1 cellular context compared by ENCODE assay signal in genomic region chr6:96051555-96051954, GRCh38.
TF ChIP-seq lines count a peak whose summit lies in the region.

No MANE protein-coding gene starts in this region.

TF ChIP-seq in SK-N-SH treated with all-trans-retinoic acid at 6 μM for 48 hours, 23 proteins besides CTCF, POLR2A, EP300 and RAD21 (continued from another document):
- TF ChIP-seq POU6F1 (CRISPR knock-in tag; IDR thresholded peaks at IDR 0.05; ENCODE audit: borderline replicate concordance, low read depth) (no peak), SNAI2 (CRISPR knock-in tag; IDR thresholded peaks at IDR 0.05) (no peak), ISL1 (CRISPR knock-in tag; IDR thresholded peaks at IDR 0.05) (no peak), GLIS3 (CRISPR knock-in tag; IDR thresholded peaks at IDR 0.05) (no peak), OSR1 (CRISPR knock-in tag; IDR thresholded peaks at IDR 0.05) (no peak), ZFP3 (CRISPR knock-in tag; IDR thresholded peaks at IDR 0.05) (no peak), ZNF70 (CRISPR knock-in tag; IDR thresholded peaks at IDR 0.05) (no peak), ZNF565 (CRISPR knock-in tag; conservative IDR thresholded peaks at IDR 0.05; ENCODE audit: low read depth) (no peak), ZC3H10 (CRISPR knock-in tag; IDR thresholded peaks at IDR 0.05) (no peak)
- TF ChIP-seq, protein P1, sequence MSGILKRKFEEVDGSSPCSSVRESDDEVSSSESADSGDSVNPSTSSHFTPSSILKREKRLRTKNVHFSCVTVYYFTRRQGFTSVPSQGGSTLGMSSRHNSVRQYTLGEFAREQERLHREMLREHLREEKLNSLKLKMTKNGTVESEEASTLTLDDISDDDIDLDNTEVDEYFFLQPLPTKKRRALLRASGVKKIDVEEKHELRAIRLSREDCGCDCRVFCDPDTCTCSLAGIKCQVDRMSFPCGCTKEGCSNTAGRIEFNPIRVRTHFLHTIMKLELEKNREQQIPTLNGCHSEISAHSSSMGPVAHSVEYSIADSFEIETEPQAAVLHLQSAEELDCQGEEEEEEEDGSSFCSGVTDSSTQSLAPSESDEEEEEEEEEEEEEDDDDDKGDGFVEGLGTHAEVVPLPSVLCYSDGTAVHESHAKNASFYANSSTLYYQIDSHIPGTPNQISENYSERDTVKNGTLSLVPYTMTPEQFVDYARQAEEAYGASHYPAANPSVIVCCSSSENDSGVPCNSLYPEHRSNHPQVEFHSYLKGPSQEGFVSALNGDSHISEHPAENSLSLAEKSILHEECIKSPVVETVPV (CRISPR knock-in tag; IDR thresholded peaks at IDR 0.05): no peak
TF ChIP-seq in SK-N-SH treated with all-trans-retinoic acid at 6 μM for 48 hours: peak in this region for 0.
